In the genomic region with DNA sequence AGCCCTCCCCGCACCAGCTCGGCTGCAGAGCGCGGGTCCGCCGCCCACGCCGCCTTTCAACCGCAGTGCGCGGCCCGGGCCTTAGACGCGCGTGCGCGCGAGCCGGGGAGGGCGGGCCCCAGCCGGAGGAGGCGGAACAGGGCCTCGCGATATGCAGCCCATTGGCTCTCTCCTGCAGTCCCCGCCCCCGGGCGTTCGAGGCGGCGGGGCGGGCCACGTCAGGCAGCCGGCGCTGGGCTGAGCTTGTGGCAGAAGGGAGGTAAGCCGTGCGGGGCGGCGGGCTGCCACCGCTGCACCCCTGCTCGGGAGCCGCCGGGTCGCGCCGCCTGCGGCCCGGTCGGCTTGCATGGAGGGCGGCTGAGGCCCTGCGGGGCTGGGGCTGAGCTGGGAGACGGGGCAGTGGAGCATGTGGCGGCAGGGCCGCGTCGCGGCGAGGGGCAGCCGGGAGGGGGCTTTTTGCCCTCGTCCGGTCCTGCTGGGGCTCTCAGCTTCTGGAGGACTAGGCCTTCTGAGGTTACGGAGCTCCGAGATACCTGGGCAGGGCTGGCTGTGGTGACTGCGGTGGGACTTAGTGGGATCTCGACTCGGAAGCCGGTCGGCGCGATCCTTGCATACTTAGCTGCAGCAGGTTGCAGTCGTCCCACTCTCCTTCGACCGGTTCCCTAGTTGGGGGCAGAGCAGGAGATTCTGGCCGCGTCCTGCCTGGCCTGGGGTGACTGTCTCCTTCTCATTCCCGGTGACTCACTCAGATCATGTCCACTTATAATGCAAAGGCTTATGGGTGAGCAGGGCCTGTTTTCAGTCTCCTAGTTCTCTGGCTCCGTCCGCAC, we compare ENCODE assay signal across 8 cellular contexts. TPM values are rescaled to one million over a fixed set of nuclear protein-coding genes. Genes with fewer than 3 reads are reported as not detected.
A peak's percentile ranks its signal among the peaks of the same experiment; 100 is the strongest.
DNase-seq lines count a peak whose midpoint lies in the region; ATAC-seq and TF ChIP-seq lines count a peak whose summit lies in the region.

A gene with protein sequence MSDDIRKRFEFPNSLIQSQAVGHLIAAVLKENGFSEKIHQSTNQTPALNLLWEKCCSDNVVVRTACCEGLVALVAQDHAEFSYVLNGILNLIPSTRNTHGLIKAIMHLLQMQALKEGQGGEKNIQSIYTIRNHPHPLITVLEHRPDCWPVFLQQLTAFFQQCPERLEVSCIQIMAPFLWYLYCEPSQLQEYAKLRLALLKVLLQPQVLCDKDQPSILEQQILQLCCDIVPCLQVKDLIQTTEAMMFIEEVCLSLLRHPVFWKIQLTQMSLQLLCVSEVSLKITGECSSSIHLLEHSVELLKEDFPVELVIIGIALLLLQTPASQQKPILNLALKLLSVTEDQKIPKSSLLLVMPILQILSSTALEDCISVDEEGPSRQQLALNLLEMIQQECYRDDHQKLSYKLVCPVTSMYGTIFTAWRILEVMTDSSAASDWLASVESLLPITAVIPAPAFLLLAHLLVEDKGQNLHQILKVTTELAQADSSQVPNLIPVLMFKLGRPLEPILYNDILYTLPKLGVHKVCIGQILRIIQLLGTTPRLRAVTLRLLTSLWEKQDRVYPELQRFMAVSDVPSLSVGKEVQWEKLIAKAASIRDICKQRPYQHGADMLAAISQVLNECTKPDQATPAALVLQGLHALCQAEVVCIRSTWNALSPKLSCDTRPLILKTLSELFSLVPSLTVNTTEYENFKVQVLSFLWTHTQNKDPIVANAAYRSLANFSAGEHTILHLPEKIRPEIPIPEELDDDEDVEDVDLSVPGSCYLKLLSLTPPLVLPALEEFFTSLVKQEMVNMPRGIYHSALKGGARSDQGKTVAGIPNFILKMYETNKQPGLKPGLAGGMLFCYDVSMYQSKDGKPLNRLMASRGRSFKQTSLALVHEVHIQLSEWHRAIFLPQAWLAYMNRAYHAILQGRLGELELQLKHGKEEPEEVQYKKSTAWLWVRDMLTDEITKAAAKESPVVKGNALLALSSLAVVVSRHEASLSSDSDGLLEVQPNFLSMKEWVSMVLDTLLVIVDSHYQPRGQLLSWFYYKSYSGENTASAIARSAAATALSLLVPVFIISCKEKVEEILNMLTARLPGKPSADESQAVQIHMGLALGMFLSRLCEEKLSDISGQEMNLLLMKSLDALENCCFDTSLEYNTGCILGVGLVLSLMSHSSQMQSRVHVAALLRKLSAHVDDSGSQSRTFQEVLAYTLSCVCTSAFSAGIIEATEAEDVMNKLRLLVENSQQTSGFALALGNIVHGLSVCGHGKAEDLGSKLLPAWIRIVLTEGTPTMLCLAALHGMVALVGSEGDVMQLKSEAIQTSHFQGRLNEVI (N-terminal part only) (plus strand): TSS at position 225 of the 830 bp plus-strand sequence. CDS start 31,095 bp downstream, outside the sequence.

- H3K9ac ChIP-seq in MM.1S (ENCODE audit: low read length), result peak within 1 kb of the TSS; percentile 71; the same call in 1 of the 2 replicates

- in situ Hi-C loops in G401 (cut with HindIII; ENCODE audit: low sequenced_read_pairs) (no loop called here), HAP-1 (cut with MboI; ENCODE audit: low sequenced_read_pairs) (no loop called here)

- H3K27ac Mint-ChIP-seq in activated naive CD4-positive, alpha-beta T cell treated with anti-CD3 and anti-CD28 coated beads, Interleukin-2, amount 50 U/mL, for 24 hours, result peak within 1 kb of the TSS; percentile 84

- H2AFZ ChIP-seq in MM.1S (ENCODE audit: low read length), result peak within 1 kb of the TSS; percentile 20; the same call in 1 of the 2 replicates

- no peaks in the 10 kb centered on the region for H4K20me1 ChIP-seq in MM.1S (ENCODE audit: insufficient read depth, low read length)

- ATAC-seq in omental fat pad (ENCODE audit: low FRiP score), result peak; percentile 97

- H3K9me3 ChIP-seq in HAP-1 (no peaks in the 10 kb centered on the region), MM.1S (replicated peaks; ENCODE audit: insufficient read depth, low read length) (no peaks in the 10 kb centered on the region), SJSA1 (replicated peaks) (no peaks in the 10 kb centered on the region), testis (no peaks in the 10 kb centered on the region)

- TF ChIP-seq POLR2A in testis (IDR thresholded peaks at IDR 0.05), result peak; percentile 75

- H3K36me3 ChIP-seq in HAP-1 (replicated peaks) (no peaks in the 10 kb centered on the region), MM.1S (replicated peaks; ENCODE audit: insufficient read depth, low read length) (no peaks in the 10 kb centered on the region), SJSA1 (peaks cover 3% of the 10 kb centered on the region; the same call in 1 of the 2 replicates), testis (ENCODE audit: low read depth, missing control alignments) (no peaks in the 10 kb centered on the region)

- H3K79me2 ChIP-seq in MM.1S (ENCODE audit: low read length), result peaks cover 22% of the 10 kb centered on the region

- DNase-seq in G401 (ENCODE audit: low spot score) (peak; percentile 97), HAP-1 (ENCODE audit: low spot score in 2 of 2) (peak; percentile 93 to 96), MM.1S (peak; percentile 85), SJSA1 (ENCODE audit: low read depth in 1 of 2, low spot score in 2 of 2) (peak; percentile 88 to 90), glomerular endothelial cell (ENCODE audit: extremely low read depth, low read depth, low spot score) (peak; percentile 33), omental fat pad (ENCODE audit: low spot score) (peak; percentile 76), testis (peak; percentile 97)

- H3K4me2 ChIP-seq in MM.1S (ENCODE audit: low read depth, low read length), result peak within 1 kb of the TSS; percentile 76

- H3K27me3 ChIP-seq in HAP-1 (ENCODE audit: low read depth) (no peaks in the 10 kb centered on the region), MM.1S (replicated peaks; ENCODE audit: insufficient read depth, low read length) (no peaks in the 10 kb centered on the region), SJSA1 (replicated peaks) (no peaks in the 10 kb centered on the region), testis (no peaks in the 10 kb centered on the region)

- TF ChIP-seq CTCF in MM.1S (IDR thresholded peaks at IDR 0.05; ENCODE audit: low read length) (no peak), omental fat pad (IDR thresholded peaks at IDR 0.05) (no peak), testis (IDR thresholded peaks at IDR 0.05) (peak in 1 of 3 experiments; percentile 9)

- peak within 1 kb of the TSS; percentile 88 for H3K4me3 Mint-ChIP-seq in activated naive CD4-positive, alpha-beta T cell treated with anti-CD3 and anti-CD28 coated beads, Interleukin-2, amount 50 U/mL, for 24 hours

- WGBS in testis, 2 donors, result 0% methylated on average over 16 to 60 of the region's 77 CpGs

- H3K27me3 Mint-ChIP-seq in activated naive CD4-positive, alpha-beta T cell treated with anti-CD3 and anti-CD28 coated beads, Interleukin-2, amount 50 U/mL, for 24 hours, result no peaks in the 10 kb centered on the region

- H3K4me1 Mint-ChIP-seq in activated naive CD4-positive, alpha-beta T cell treated with anti-CD3 and anti-CD28 coated beads, Interleukin-2, amount 50 U/mL, for 24 hours, result peaks cover 24% of the 10 kb centered on the region

- H3K9me3 Mint-ChIP-seq in activated naive CD4-positive, alpha-beta T cell treated with anti-CD3 and anti-CD28 coated beads, Interleukin-2, amount 50 U/mL, for 24 hours, result no peaks in the 10 kb centered on the region

- peaks cover 18% of the 10 kb centered on the region for H3K4me1 ChIP-seq in HAP-1
- peaks cover 6% of the 10 kb centered on the region; the same call in 1 of the 2 replicates for H3K4me1 ChIP-seq in MM.1S (ENCODE audit: low read length)
- H3K4me1 ChIP-seq in SJSA1 (replicated peaks), result peaks cover 11% of the 10 kb centered on the region; the same call in 1 of the 2 replicates
- H3K4me1 ChIP-seq in testis, result no peaks in the 10 kb centered on the region

- intact Hi-C loops in testis (cut with DNase I; ENCODE audit: low total_unique reads), result no loop called here

- no peaks in the 10 kb centered on the region for H3K9me2 ChIP-seq in MM.1S (replicated peaks; ENCODE audit: insufficient read depth, low read length)

- H3K4me3 ChIP-seq in HAP-1 (peak within 1 kb of the TSS; percentile 62), MM.1S (ENCODE audit: low read length) (peak within 1 kb of the TSS; percentile 69), SJSA1 (peak within 1 kb of the TSS; percentile 79), testis (peak within 1 kb of the TSS; percentile 79 to 92)

- peak within 1 kb of the TSS; percentile 42; the same call in 1 of the 2 replicates for H3K27ac ChIP-seq in MM.1S (ENCODE audit: low read length)
- peak within 1 kb of the TSS; percentile 69 for H3K27ac ChIP-seq in SJSA1
- H3K27ac ChIP-seq in testis, result peak within 1 kb of the TSS; percentile 62 to 87

- no peaks in the 10 kb centered on the region for H3K36me3 Mint-ChIP-seq in activated naive CD4-positive, alpha-beta T cell treated with anti-CD3 and anti-CD28 coated beads, Interleukin-2, amount 50 U/mL, for 24 hours

- no peaks in the 10 kb centered on the region for H3F3A ChIP-seq in MM.1S (ENCODE audit: insufficient read depth, low read length)

RNA-seq across cellular contexts. Expression of the gene that starts here (rescaled TPM):
- total RNA-seq in G401 (2014; rRNA removed; shearing (Covaris generic)), result 17.9 and 33.5 TPM in 2 replicates
- 13.0 and 25.0 TPM in 2 replicates for total RNA-seq in SJSA1 (2014; rRNA removed; shearing (Covaris generic))
- total RNA-seq in glomerular endothelial cell, result 36.1 and 65.2 TPM in 2 replicates
- total RNA-seq in omental fat pad, result 10 to 100 TPM; 19.1 to 57.4 (median 30.9) TPM
- 10 to 100 TPM; 38.7 to 45.4 TPM for total RNA-seq in testis
- polyA plus RNA-seq in testis (ENCODE audit: insufficient read depth, low read depth, low replicate concordance), result 26.6 TPM

Comparison
In these comparisons a context has a peak if more than half of its experiments do, and no peak if none do; other contexts are left out.
1. Peak in every context shown above with its lines: DNase-seq, ATAC-seq, H3K4me3 ChIP-seq and H3K27ac ChIP-seq.
2. DNase-seq: peak in every context shown above with its lines; median percentile 97 in G401; 97 in testis; 94 in HAP-1; 89 in SJSA1; 85 in MM.1S; 76 in omental fat pad; 33 in glomerular endothelial cell.